ENCODE assay signal across 13 cellular contexts in the genomic region with DNA sequence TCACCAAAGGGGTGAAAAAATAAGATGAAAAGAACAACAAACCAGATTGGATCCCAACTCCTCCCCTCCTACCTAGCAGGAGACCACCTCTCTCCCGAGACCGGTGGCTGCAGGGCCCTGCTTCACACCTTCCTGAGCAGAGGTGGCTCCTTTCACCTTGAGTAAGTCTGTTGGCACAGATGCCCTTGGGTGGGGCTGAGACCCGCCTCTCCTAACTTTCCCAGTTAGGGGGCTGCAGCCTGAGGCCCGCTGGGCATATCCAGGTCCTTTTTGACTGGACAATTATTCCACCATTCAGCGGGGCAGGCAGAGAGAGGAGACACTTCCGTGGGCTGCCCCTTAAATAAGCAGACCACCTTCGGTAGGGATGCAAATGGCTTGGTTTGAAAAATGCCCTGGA. TPM values are rescaled to one million over a fixed set of nuclear protein-coding genes. Genes with fewer than 3 reads are reported as not detected.
DNase-seq lines count a peak whose midpoint lies in the region; TF ChIP-seq lines count a peak whose summit lies in the region.
"Had no signal": no experiment of that assay in that cellular context is flagged by ENCODE, and none has a peak within 500 bp of the region (broad histone marks: within the 10 kb centered on the region; RNA-seq: fewer than 3 reads in every experiment).

No MANE protein-coding gene starts in this region.

- H3K4me1 Mint-ChIP-seq in chondrocyte (ENCODE audit: low read depth), result peaks cover 12% of the 10 kb centered on the region
- peaks cover 1% of the 10 kb centered on the region for H3K4me1 Mint-ChIP-seq in type B pancreatic cell (ENCODE audit: unreplicated experiment)

- peaks cover 10% of the 10 kb centered on the region for H3K9me3 ChIP-seq in iPS-20b (ENCODE audit: insufficient read depth, low read depth, low read length)

- H3K4me3 Mint-ChIP-seq in chondrocyte (ENCODE audit: unreplicated experiment), result no peak overlapping the region
- no peak overlapping the region for H3K4me3 Mint-ChIP-seq in type B pancreatic cell

- H3K4me3 ChIP-seq in H7 (ENCODE audit: insufficient read depth, low read depth, low read length), result no peak overlapping the region
- H3K4me3 ChIP-seq in iPS-20b (ENCODE audit: low read length), result peak overlapping the region; percentile 83; the same call in 1 of the 2 replicates
- H3K4me3 ChIP-seq: SK-N-MC had no signal

- H3K27ac Mint-ChIP-seq in chondrocyte (ENCODE audit: unreplicated experiment) (no peak overlapping the region), type B pancreatic cell (no peak overlapping the region)

- TF ChIP-seq CTCF in chondrocyte (IDR thresholded peaks at IDR 0.05), result no peak
- TF ChIP-seq CTCF in type B pancreatic cell (conservative IDR thresholded peaks at IDR 0.05), result no peak

- H3K27me3 ChIP-seq in H7 (ENCODE audit: control insufficient read depth, insufficient read depth, low read length) (peaks cover 43% of the 10 kb centered on the region), iPS-20b (ENCODE audit: insufficient read depth, low read length) (peaks cover 67% of the 10 kb centered on the region)

- H3K27me3 Mint-ChIP-seq in chondrocyte (ENCODE audit: low read depth) (peaks cover 72% of the 10 kb centered on the region), type B pancreatic cell (peaks cover 88% of the 10 kb centered on the region)

- H3K9ac ChIP-seq in iPS-20b (ENCODE audit: low read depth, low read length), result no peak overlapping the region

- H3K9me3 Mint-ChIP-seq in chondrocyte (ENCODE audit: low read depth) (peaks cover 6% of the 10 kb centered on the region), type B pancreatic cell (peaks cover 14% of the 10 kb centered on the region)

- no peak overlapping the region for H3K27ac ChIP-seq in iPS-20b (ENCODE audit: low read length)
- H3K27ac ChIP-seq: SK-N-MC had no signal

- H3K36me3 Mint-ChIP-seq in chondrocyte (ENCODE audit: low read depth) (peaks cover 5% of the 10 kb centered on the region), type B pancreatic cell (peaks cover 5% of the 10 kb centered on the region)

- H3K36me3 ChIP-seq in H7 (replicated peaks; ENCODE audit: control insufficient read depth, insufficient read depth, low read length), result no peaks in the 10 kb centered on the region
- no peaks in the 10 kb centered on the region for H3K36me3 ChIP-seq in iPS-20b (ENCODE audit: insufficient read depth, low read depth, low read length)

- H3K4me1 ChIP-seq in iPS-20b (ENCODE audit: insufficient read depth, low read length), result 0 out of 2 replicates have a peak, but pooled peaks cover 2% of the 10 kb centered on the region

- DNase-seq in H7 (peak; percentile 38), chondrocyte (ENCODE audit: low spot score) (peak; percentile 60), type B pancreatic cell (ENCODE audit: extremely low spot score, unreplicated experiment) (peak; percentile 51), NCI-H2081 treated with DMSO at 0.1 percent for 48 hours (lab: John Stamatoyannopoulos, UW) (no peak), anterior cingulate cortex (lab: John Stamatoyannopoulos, UW) (no peak)
- no peak for DNase-seq in activated T-cell treated with anti-CD3 and anti-CD28 coated beads, Interleukin-2, amount 50 U/mL, for 48 hours
- DNase-seq: ACHN, NCI-H1092, NCI-H2227 treated with DMSO at 0.1 percent for 48 hours had no signal

RNA-seq across cellular contexts. Expression of gene SLC25A48, which starts 1.3 kb away (rescaled TPM):
- total RNA-seq in H7 (2014; rRNA removed; shearing (Covaris generic)), result 0.04 and 0.38 TPM in 2 replicates
- total RNA-seq in chondrocyte (not detected in 3 replicates), type B pancreatic cell (ENCODE audit: low replicate concordance) (3.3 and 8.2 TPM in 2 replicates)
- total RNA-seq: MCF 10A, Right ventricle myocardium superior had no signal

RNA-seq across cellular contexts. Expression of gene IL9, which starts 59.9 kb away (rescaled TPM):
- total RNA-seq in H7 (2014; rRNA removed; shearing (Covaris generic)), result not detected in 2 replicates
- total RNA-seq in chondrocyte (not detected in 3 replicates), type B pancreatic cell (ENCODE audit: low replicate concordance) (not detected in 2 replicates)
- total RNA-seq: MCF 10A, Right ventricle myocardium superior had no signal

Comparison
In these comparisons a context has a peak if more than half of its experiments do, and no peak if none do; other contexts are left out.
1. DNase-seq: peak in H7 (single experiment), chondrocyte (single experiment) and type B pancreatic cell (single experiment); none in activated T-cell treated with anti-CD3 and anti-CD28 coated beads, Interleukin-2, amount 50 U/mL, for 48 hours (0 of 2), NCI-H2081 treated with DMSO at 0.1 percent for 48 hours (single experiment) and anterior cingulate cortex (0 of 58).